Comparison of ENCODE assay signal across 10 cellular contexts in genomic region chr14:53954551-53955233, GRCh38. TPM values are rescaled to one million over a fixed set of nuclear protein-coding genes. Genes with fewer than 3 reads are reported as not detected.
DNase-seq lines count a peak whose midpoint lies in the region; ATAC-seq, FAIRE-seq and TF ChIP-seq lines count a peak whose summit lies in the region.
"Had no signal": no experiment of that assay in that cellular context is flagged by ENCODE, and none has a peak within 500 bp of the region (broad histone marks: within the 10 kb centered on the region; RNA-seq: fewer than 3 reads in every experiment).

No MANE protein-coding gene starts in this region.

- H2AFZ ChIP-seq in parathyroid adenoma, result peak overlapping the region; percentile 84

- DNase-seq in DMS53 (lab: John Stamatoyannopoulos, UW), result peak; percentile 69
- no peak for DNase-seq in DMS53 treated with DMSO at 0.1 percent for 48 hours (lab: John Stamatoyannopoulos, UW; ENCODE audit: unreplicated experiment)
- DNase-seq in SJSA1 (ENCODE audit: low read depth in 1 of 2, low spot score in 2 of 2), result peak in 1 of 2 experiments; percentile 9
- DNase-seq in fibroblast of pulmonary artery (ENCODE audit: low read depth), result peak; percentile 31
- DNase-seq in GM12892 (ENCODE audit: insufficient read length), result no peak

- peak overlapping the region; percentile 49 for H3K4me3 ChIP-seq in SJSA1
- H3K4me3 ChIP-seq in fibroblast of pulmonary artery (replicated peaks; ENCODE audit: low read depth, low read length), result peak overlapping the region; percentile 62
- H3K4me3 ChIP-seq in parathyroid adenoma (ENCODE audit: low read depth, low read length), result peak overlapping the region; percentile 55

- no peaks in the 10 kb centered on the region for H3K9me3 ChIP-seq in SJSA1 (replicated peaks)
- H3K9me3 ChIP-seq in parathyroid adenoma (ENCODE audit: control insufficient read depth, low read length), result no peaks in the 10 kb centered on the region

- TF ChIP-seq CTCF in fibroblast of pulmonary artery (IDR thresholded peaks at IDR 0.05; ENCODE audit: low read length, missing control alignments) (no peak), parathyroid adenoma (IDR thresholded peaks at IDR 0.05) (no peak)

- no peaks in the 10 kb centered on the region for H3K36me3 ChIP-seq in SJSA1
- H3K36me3 ChIP-seq in parathyroid adenoma (ENCODE audit: control insufficient read depth, insufficient read depth, low read length), result no peaks in the 10 kb centered on the region

- H3K4me2 ChIP-seq in parathyroid adenoma (ENCODE audit: low read length), result peak overlapping the region; percentile 84

- H3K27me3 ChIP-seq in SJSA1 (replicated peaks), result peaks cover 53% of the 10 kb centered on the region
- H3K27me3 ChIP-seq in parathyroid adenoma (ENCODE audit: control insufficient read depth, insufficient read depth, low read length), result no peaks in the 10 kb centered on the region

- TF ChIP-seq POLR2A in GM12892 (IDR thresholded peaks at IDR 0.05; ENCODE audit: low read depth, low read length), result no peak

- ATAC-seq in GM21723 (IDR thresholded peaks at IDR 0.05; ENCODE audit: unreplicated experiment) (no peak), GM21360 (IDR thresholded peaks at IDR 0.05; ENCODE audit: unreplicated experiment) (no peak)

- no peaks in the 10 kb centered on the region for H3K79me2 ChIP-seq in parathyroid adenoma

- FAIRE-seq in GM12892 (lab: Jason Lieb, UNC), result no peak
- FAIRE-seq: A204.1 had no signal

- H3K27ac ChIP-seq in SJSA1 (no peak overlapping the region), parathyroid adenoma (no peak overlapping the region)

- peaks cover 37% of the 10 kb centered on the region for H3K4me1 ChIP-seq in SJSA1 (replicated peaks)
- H3K4me1 ChIP-seq in parathyroid adenoma, result peaks cover 6% of the 10 kb centered on the region

- no peak overlapping the region for H3K9ac ChIP-seq in parathyroid adenoma

RNA-seq across cellular contexts. Expression of gene BMP4, which starts 1.9 kb away (rescaled TPM):
- 1.8 and 3.4 TPM in 2 replicates for total RNA-seq in SJSA1 (2014; rRNA removed; shearing (Covaris generic))
- polyA plus RNA-seq in GM12892 (2012; ENCODE audit: missing spikeins), result 4.7 TPM
- total RNA-seq: activated CD8-positive, alpha-beta memory T cell treated with anti-CD3 and anti-CD28 coated beads for 36 hours had no signal

Comparison
In these comparisons a context has a peak if more than half of its experiments do, and no peak if none do; other contexts are left out.
1. DNase-seq: peak in DMS53 (single experiment) and fibroblast of pulmonary artery (single experiment); none in DMS53 treated with DMSO at 0.1 percent for 48 hours (single experiment) and GM12892 (single experiment).
2. Peak in every context shown above with its lines, with median percentiles within 50 percentile points of each other: H3K4me3 ChIP-seq.